In genomic region chr4:37827030-37827705, GRCh38 we compare ENCODE assay signal across 8 cellular contexts. TPM values are rescaled to one million over a fixed set of nuclear protein-coding genes. Genes with fewer than 3 reads are reported as not detected.
DNase-seq lines count a peak whose midpoint lies in the region; ATAC-seq, FAIRE-seq and TF ChIP-seq lines count a peak whose summit lies in the region.

No MANE protein-coding gene starts in this region.

- no peak for FAIRE-seq in urothelium cell line (lab: Jason Lieb, UNC)

- intact Hi-C loops in dorsolateral prefrontal cortex (cut with DNase I): loop anchor here in 1 of 2 donors (5.0 kb wide), 1 partner anchor 65 kb away; the partner anchor contains the start of gene TBC1D1

- no peaks in the 10 kb centered on the region for H3K27me3 ChIP-seq in dorsolateral prefrontal cortex

- 2 to 4% methylated on average over 30 to 36 of the region's 38 CpGs for WGBS in mesodermal cell (ENCODE audit: insufficient coverage in 2 of 2), 2 experiments

- DNase-seq in AG08395 (ENCODE audit: low spot score) (peak; percentile 15), RWPE1 (ENCODE audit: low spot score) (peak; percentile 36), dorsolateral prefrontal cortex (peak in 4 of 10 donors; percentile 13 to 35 (median 24)), urothelium cell line (ENCODE audit: low spot score) (peak; percentile 30), NCI-H146 (lab: John Stamatoyannopoulos, UW) (no peak)

- peak; percentile 12 for ATAC-seq in GM18519 (IDR thresholded peaks at IDR 0.05; ENCODE audit: low FRiP score, unreplicated experiment)
- peak; percentile 30 for ATAC-seq in HG02970 (IDR thresholded peaks at IDR 0.05; ENCODE audit: low FRiP score, unreplicated experiment)

- CTCF ChIA-PET in RWPE1 (lab: Yijun Ruan, JAX): no interaction called here

- H3K4me3 ChIP-seq in dorsolateral prefrontal cortex (peak overlapping the region; percentile 50 to 98 (median 83)), mesodermal cell (ENCODE audit: extremely low read depth, insufficient read depth, low read length, poor library complexity, severe bottlenecking) (peak overlapping the region; percentile 64)

- POLR2A ChIA-PET in RWPE1 (lab: Yijun Ruan, JAX; ENCODE audit: low non-redundant PET): no interaction called here

- TF ChIP-seq CTCF in RWPE1 (conservative IDR thresholded peaks at IDR 0.05; ENCODE audit: low read depth) (no peak), dorsolateral prefrontal cortex (IDR thresholded peaks at IDR 0.05 in 54 of 56, conservative IDR thresholded peaks at IDR 0.05 in 2 of 56; ENCODE audit: low read depth in 1 of 56, partially characterized antibody in 56 of 56) (no peak)

- no peaks in the 10 kb centered on the region for H3K9me3 ChIP-seq in mesodermal cell (ENCODE audit: control insufficient read depth, low read length)

- peak overlapping the region; percentile 76 for H3K27ac ChIP-seq in RWPE1
- peak overlapping the region in 48 of 59 donors; percentile 7 to 89 (median 76) for H3K27ac ChIP-seq in dorsolateral prefrontal cortex
- no peak overlapping the region for H3K27ac ChIP-seq in mesodermal cell (ENCODE audit: low read depth, low read length, severe bottlenecking)

- peaks cover 10% of the 10 kb centered on the region for H3K36me3 ChIP-seq in mesodermal cell (ENCODE audit: control insufficient read depth, insufficient read depth, low read length)

- H3K4me1 ChIP-seq in mesodermal cell (ENCODE audit: control insufficient read depth, insufficient read depth, low read length, poor library complexity, severe bottlenecking): peaks cover 15% of the 10 kb centered on the region

RNA-seq across cellular contexts. Expression of gene PGM2, which starts 0.7 kb away (rescaled TPM):
- total RNA-seq in dorsolateral prefrontal cortex: 10 to 100 TPM in 85 of 120 experiments, 1 to 10 TPM in 35; 6.9 to 19.6 (median 11.9) TPM
- 12.4 TPM for polyA plus RNA-seq in mesodermal cell (2013, experiment 1 of 2)
- 14.0 TPM for polyA plus RNA-seq in mesodermal cell (2013, experiment 2 of 2)
